Comparison of ENCODE assay signal across 15 cellular contexts in the genomic region with DNA sequence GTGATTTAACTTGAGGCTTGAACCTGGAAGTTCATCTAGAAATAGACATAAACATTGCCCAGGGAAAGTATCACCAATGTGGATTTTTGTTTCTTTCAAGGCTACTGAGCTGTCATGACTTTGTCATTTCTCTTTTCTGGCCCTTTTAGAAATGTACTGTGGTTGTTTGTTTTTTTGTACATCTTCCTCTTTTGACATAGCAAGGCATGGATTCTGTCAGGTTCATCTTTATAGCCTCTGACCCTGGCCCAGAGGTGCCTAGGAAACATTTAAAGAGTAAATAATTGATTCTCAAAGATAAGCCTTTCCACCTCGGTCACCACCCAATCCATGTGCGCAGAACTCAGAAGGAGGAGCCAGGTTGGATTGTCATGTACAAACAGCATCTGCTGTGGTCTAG. TPM values are rescaled to one million over a fixed set of nuclear protein-coding genes. Genes with fewer than 3 reads are reported as not detected.
DNase-seq lines count a peak whose midpoint lies in the region; ATAC-seq and TF ChIP-seq lines count a peak whose summit lies in the region.
"Had no signal": no experiment of that assay in that cellular context is flagged by ENCODE, and none has a peak within 500 bp of the region (broad histone marks: within the 10 kb centered on the region; RNA-seq: fewer than 3 reads in every experiment).

No MANE protein-coding gene starts in this region.

- intact Hi-C loops in CD8-positive, alpha-beta T cell (cut with DNase I, micrococcal nuclease): no loop called here
- intact Hi-C loops in naive thymus-derived CD4-positive, alpha-beta T cell (cut with micrococcal nuclease): no loop called here

- peaks cover 4% of the 10 kb centered on the region for H3K36me3 Mint-ChIP-seq in CD8-positive, alpha-beta T cell
- H3K36me3 Mint-ChIP-seq in activated CD4-positive, alpha-beta memory T cell treated with anti-CD3 and anti-CD28 coated beads, Interleukin-2, amount 10 ng/mL, durations not matched to agents 7 days and 5 days (ENCODE audit: low read depth): peaks cover 70% of the 10 kb centered on the region
- peaks cover 0 to 51% (median 5%) of the 10 kb centered on the region in 5 donors for H3K36me3 Mint-ChIP-seq in naive thymus-derived CD4-positive, alpha-beta T cell

- CTCF ChIA-PET in CD8-positive, alpha-beta T cell (lab: Charles Lee): no interaction called here
- CTCF ChIA-PET in activated CD4-positive, alpha-beta memory T cell treated with anti-CD3 and anti-CD28 coated beads, Interleukin-2, amount 10 ng/mL, durations not matched to agents 7 days and 5 days (lab: Charles Lee): no interaction called here
- CTCF ChIA-PET in naive thymus-derived CD4-positive, alpha-beta T cell (lab: Charles Lee): no interaction called here

- no peaks in the 10 kb centered on the region for H3K27me3 Mint-ChIP-seq in CD8-positive, alpha-beta T cell (ENCODE audit: low read depth)
- no peaks in the 10 kb centered on the region for H3K27me3 Mint-ChIP-seq in activated CD4-positive, alpha-beta memory T cell treated with anti-CD3 and anti-CD28 coated beads, Interleukin-2, amount 10 ng/mL, durations not matched to agents 7 days and 5 days
- H3K27me3 Mint-ChIP-seq in naive thymus-derived CD4-positive, alpha-beta T cell: no peaks in the 10 kb centered on the region
- H3K27me3 Mint-ChIP-seq: stimulated activated naive CD8-positive, alpha-beta T cell treated with anti-CD3 and anti-CD28 coated beads, Interleukin-15, amount 100 ng/mL, for 72 hours had no signal

- no peaks in the 10 kb centered on the region for H3K27me3 ChIP-seq in CD8-positive, alpha-beta T cell (ENCODE audit: insufficient read depth, low read length)
- no peaks in the 10 kb centered on the region for H3K27me3 ChIP-seq in naive thymus-derived CD4-positive, alpha-beta T cell (ENCODE audit: control insufficient read depth in 2 of 2, insufficient read depth in 2 of 2, low read length in 2 of 2)

- no peak for TF ChIP-seq CTCF in CD8-positive, alpha-beta T cell (IDR thresholded peaks at IDR 0.05)

- H3K4me3 ChIP-seq in CD8-positive, alpha-beta T cell (ENCODE audit: low read depth, low read length): no peak overlapping the region
- H3K4me3 ChIP-seq in naive thymus-derived CD4-positive, alpha-beta T cell (ENCODE audit: low read length): no peak overlapping the region
- H3K4me3 ChIP-seq: coronary artery, PC-9 had no signal

- H3K4me3 Mint-ChIP-seq in CD8-positive, alpha-beta T cell: peak overlapping the region; percentile 16
- peak overlapping the region; percentile 22 for H3K4me3 Mint-ChIP-seq in activated CD4-positive, alpha-beta memory T cell treated with anti-CD3 and anti-CD28 coated beads, Interleukin-2, amount 10 ng/mL, durations not matched to agents 7 days and 5 days
- H3K4me3 Mint-ChIP-seq in naive thymus-derived CD4-positive, alpha-beta T cell: peak overlapping the region in 9 of 10 donors; percentile 18 to 86 (median 55)
- H3K4me3 Mint-ChIP-seq: H9 had no signal

- H3K9me3 ChIP-seq in CD8-positive, alpha-beta T cell (ENCODE audit: low read length): no peaks in the 10 kb centered on the region
- no peaks in the 10 kb centered on the region for H3K9me3 ChIP-seq in naive thymus-derived CD4-positive, alpha-beta T cell (ENCODE audit: control insufficient read depth in 2 of 3, low read length in 3 of 3)

- peaks cover 90% of the 10 kb centered on the region for H3K4me1 ChIP-seq in CD8-positive, alpha-beta T cell (ENCODE audit: insufficient read depth, low read length)
- peaks cover 84 to 85% of the 10 kb centered on the region in 2 donors for H3K4me1 ChIP-seq in naive thymus-derived CD4-positive, alpha-beta T cell (ENCODE audit: control insufficient read depth in 2 of 2, insufficient read depth in 2 of 2, low read length in 2 of 2)

- peak overlapping the region; percentile 95 for H3K27ac Mint-ChIP-seq in CD8-positive, alpha-beta T cell
- peak overlapping the region; percentile 94 for H3K27ac Mint-ChIP-seq in activated CD4-positive, alpha-beta memory T cell treated with anti-CD3 and anti-CD28 coated beads, Interleukin-2, amount 10 ng/mL, durations not matched to agents 7 days and 5 days
- peak overlapping the region; percentile 63 to 98 (median 81) for H3K27ac Mint-ChIP-seq in naive thymus-derived CD4-positive, alpha-beta T cell
- H3K27ac Mint-ChIP-seq: H9; stimulated activated naive CD8-positive, alpha-beta T cell treated with anti-CD3 and anti-CD28 coated beads, Interleukin-15, amount 100 ng/mL, for 72 hours had no signal

- H3K4me1 Mint-ChIP-seq in CD8-positive, alpha-beta T cell (ENCODE audit: low read depth): peaks cover 91% of the 10 kb centered on the region
- peaks cover 91% of the 10 kb centered on the region for H3K4me1 Mint-ChIP-seq in activated CD4-positive, alpha-beta memory T cell treated with anti-CD3 and anti-CD28 coated beads, Interleukin-2, amount 10 ng/mL, durations not matched to agents 7 days and 5 days
- H3K4me1 Mint-ChIP-seq in naive thymus-derived CD4-positive, alpha-beta T cell: peaks cover 64 to 97% (median 88%) of the 10 kb centered on the region in 7 donors

- H3K27ac ChIP-seq in CD8-positive, alpha-beta T cell (ENCODE audit: low read depth, low read length): no peak overlapping the region
- H3K27ac ChIP-seq in naive thymus-derived CD4-positive, alpha-beta T cell (ENCODE audit: low read depth, low read length): peak overlapping the region; percentile 33
- H3K27ac ChIP-seq: coronary artery, PC-9 had no signal

- ATAC-seq in CD8-positive, alpha-beta T cell: no peak
- no peak for ATAC-seq in naive thymus-derived CD4-positive, alpha-beta T cell
- ATAC-seq in GM19351 (IDR thresholded peaks at IDR 0.05; ENCODE audit: unreplicated experiment): no peak
- ATAC-seq: left ventricle myocardium superior; sciatic nerve; stimulated activated naive CD8-positive, alpha-beta T cell treated with anti-CD3 and anti-CD28 coated beads, Interleukin-15, amount 100 ng/mL, for 72 hours had no signal

- no peaks in the 10 kb centered on the region for H3K36me3 ChIP-seq in CD8-positive, alpha-beta T cell (ENCODE audit: insufficient read depth, low read length)
- H3K36me3 ChIP-seq in naive thymus-derived CD4-positive, alpha-beta T cell (ENCODE audit: control insufficient read depth in 2 of 3, insufficient read depth in 3 of 3, low read length in 3 of 3): no peaks in the 10 kb centered on the region

- in situ Hi-C loops in KBM-7 (cut with MboI; ENCODE audit: low pct_unique_long_range_greater_than_20kb, low sequenced_read_pairs): no loop called here

- POLR2A ChIA-PET in CD8-positive, alpha-beta T cell (lab: Charles Lee): no interaction called here
- POLR2A ChIA-PET in activated CD4-positive, alpha-beta memory T cell treated with anti-CD3 and anti-CD28 coated beads, Interleukin-2, amount 10 ng/mL, durations not matched to agents 7 days and 5 days (lab: Charles Lee): interaction anchor here (3.0 to 3.1 kb wide), 2 partner anchors 7 to 12 kb away, joined by 27 to 31 read pairs; a partner anchor contains a TSS
- POLR2A ChIA-PET in naive thymus-derived CD4-positive, alpha-beta T cell (lab: Charles Lee): no interaction called here

- DNase-seq in CD8-positive, alpha-beta T cell: no peak
- DNase-seq in KBM-7 (peak; percentile 48), D341Med (ENCODE audit: low spot score) (no peak)
- DNase-seq in activated CD4-positive, alpha-beta memory T cell treated with anti-CD3 and anti-CD28 coated beads, Interleukin-2, amount 10 ng/mL, durations not matched to agents 7 days and 5 days: no peak
- DNase-seq in naive thymus-derived CD4-positive, alpha-beta T cell: peak in 1 of 9 donors; percentile 10
- no peak for DNase-seq in activated CD8-positive, alpha-beta memory T cell treated with anti-CD3 and anti-CD28 coated beads, Interleukin-2, amount 50 U/mL, for 48 hours
- DNase-seq: H9; hypothalamus; left ventricle myocardium superior; NCI-H2171; PC-9; stimulated activated naive CD8-positive, alpha-beta T cell treated with anti-CD3 and anti-CD28 coated beads, Interleukin-15, amount 100 ng/mL, for 72 hours had no signal

- H3K9me3 Mint-ChIP-seq in CD8-positive, alpha-beta T cell: no peaks in the 10 kb centered on the region
- peaks cover 12% of the 10 kb centered on the region for H3K9me3 Mint-ChIP-seq in activated CD4-positive, alpha-beta memory T cell treated with anti-CD3 and anti-CD28 coated beads, Interleukin-2, amount 10 ng/mL, durations not matched to agents 7 days and 5 days
- peaks cover 0 to 6% (median 0%) of the 10 kb centered on the region in 11 donors for H3K9me3 Mint-ChIP-seq in naive thymus-derived CD4-positive, alpha-beta T cell
- H3K9me3 Mint-ChIP-seq: H9 had no signal

RNA-seq across cellular contexts. Expression of a gene that starts 8.6 kb away (rescaled TPM):
- total RNA-seq in CD8-positive, alpha-beta T cell: 10 to 100 TPM; 29.1 to 35.5 TPM
- total RNA-seq in activated CD4-positive, alpha-beta memory T cell treated with anti-CD3 and anti-CD28 coated beads, Interleukin-2, amount 10 ng/mL, durations not matched to agents 7 days and 5 days: 100 to 1,000 TPM; 124 to 125 TPM
- total RNA-seq in naive thymus-derived CD4-positive, alpha-beta T cell: 10 to 100 TPM; 31.9 to 74.3 (median 42.0) TPM
- 10 to 100 TPM; 23.4 to 28.7 TPM for polyA plus RNA-seq in naive thymus-derived CD4-positive, alpha-beta T cell
